24 cellular contexts compared by ENCODE assay signal in genomic region chr22:48678171-48679135, GRCh38.
"Had no signal": no experiment of that assay in that cellular context is flagged by ENCODE, and none has a peak within 500 bp of the region (broad histone marks: within the 10 kb centered on the region; RNA-seq: fewer than 3 reads in every experiment).

No MANE protein-coding gene starts in this region.

- DNase-seq: dorsolateral prefrontal cortex; effector CD4-positive, alpha-beta T cell; head of caudate nucleus; left colon; mesenchymal stem cell; mucosa of descending colon; naive B cell; retina; stimulated activated CD4-positive, alpha-beta T cell treated with anti-CD3 and anti-CD28 coated beads, Interleukin-12 subunit alpha, Interleukin-12 subunit beta, amount 100 ng/mL, for 4 hours; stimulated activated CD4-positive, alpha-beta T cell treated with anti-CD3 and anti-CD28 coated beads, Interleukin-1b, Interleukin-23, amount 100 ng/mL, for 48 hours; stimulated activated CD4-positive, alpha-beta T cell treated with anti-CD3 and anti-CD28 coated beads, Interleukin-4, amount 100 ng/mL, for 1 hour; stimulated activated CD8-positive, alpha-beta memory T cell treated with anti-CD3 and anti-CD28 coated beads, Interleukin-4, amount 100 ng/mL, for 48 hours; stimulated activated naive CD4-positive, alpha-beta T cell treated with Interleukin-2 at 50 U/mL for 16 hours; stomach; thyroid gland; trophoblast cell had no signal

- H3K9me3 Mint-ChIP-seq: natural killer cell treated with Interleukin-12 subunit alpha and Interleukin-12 subunit beta and Interleukin-15 and Interleukin-18, amount 100 ng/mL, for 72 hours; neural crest cell had no signal

- H3K9me3 ChIP-seq: mucosa of descending colon, neutrophil, pancreas, thyroid gland, vagina had no signal

- H3K4me3 Mint-ChIP-seq: mesothelial cell of epicardium; naive B cell; natural killer cell treated with Interleukin-12 subunit alpha and Interleukin-12 subunit beta and Interleukin-15 and Interleukin-18, amount 100 ng/mL, for 72 hours; neural crest cell had no signal

- H3K27me3 Mint-ChIP-seq: naive B cell; natural killer cell treated with Interleukin-12 subunit alpha and Interleukin-12 subunit beta and Interleukin-15 and Interleukin-18, amount 100 ng/mL, for 72 hours had no signal

- H3K4me1 Mint-ChIP-seq: mesothelial cell of epicardium, naive B cell had no signal

- H3K4me3 ChIP-seq: dorsolateral prefrontal cortex, mucosa of descending colon, pancreas, smooth muscle cell, stomach, thyroid gland, vagina had no signal

- H3K36me3 ChIP-seq: neutrophil, pancreas, stomach, thyroid gland, vagina had no signal

- H3K27ac ChIP-seq: neutrophil, pancreas, stomach, thyroid gland, vagina had no signal

- H3K36me3 Mint-ChIP-seq: mesothelial cell of epicardium; natural killer cell treated with Interleukin-12 subunit alpha and Interleukin-12 subunit beta and Interleukin-15 and Interleukin-18, amount 100 ng/mL, for 72 hours had no signal

- H3K4me1 ChIP-seq: pancreas, stomach, thyroid gland, vagina had no signal

- ATAC-seq: left colon; mucosa of descending colon; natural killer cell treated with Interleukin-12 subunit alpha and Interleukin-12 subunit beta and Interleukin-15 and Interleukin-18, amount 100 ng/mL, for 72 hours; pancreas; sciatic nerve had no signal

- H3K27ac Mint-ChIP-seq: mesothelial cell of epicardium; naive B cell; natural killer cell treated with Interleukin-12 subunit alpha and Interleukin-12 subunit beta and Interleukin-15 and Interleukin-18, amount 100 ng/mL, for 72 hours had no signal

- H3K27me3 ChIP-seq: dorsolateral prefrontal cortex, neutrophil, pancreas, stomach, thyroid gland, vagina had no signal
